In genomic region chrX:150649096-150649870, GRCh38 we compare ENCODE assay signal across 10 cellular contexts. TPM values are rescaled to one million over a fixed set of nuclear protein-coding genes. Genes with fewer than 3 reads are reported as not detected.
DNase-seq lines count a peak whose midpoint lies in the region; ATAC-seq and TF ChIP-seq lines count a peak whose summit lies in the region.
"Had no signal": no experiment of that assay in that cellular context is flagged by ENCODE, and none has a peak within 500 bp of the region (broad histone marks: within the 10 kb centered on the region; RNA-seq: fewer than 3 reads in every experiment).

No MANE protein-coding gene starts in this region.

- H3F3A ChIP-seq in GM23338 (replicated peaks; ENCODE audit: low read depth): no peaks in the 10 kb centered on the region

- H3K27me3 ChIP-seq in AG04450 (ENCODE audit: control insufficient read depth, insufficient read depth, low read length): no peaks in the 10 kb centered on the region
- H3K27me3 ChIP-seq in GM23338 (ENCODE audit: insufficient read depth): no peaks in the 10 kb centered on the region
- H3K27me3 ChIP-seq: neural progenitor cell had no signal

- H3K36me3 Mint-ChIP-seq in GM23338 (ENCODE audit: low read depth): no peaks in the 10 kb centered on the region
- peaks cover 5% of the 10 kb centered on the region for H3K36me3 Mint-ChIP-seq in brain
- peaks cover 27% of the 10 kb centered on the region for H3K36me3 Mint-ChIP-seq in memory B cell

- H2AFZ ChIP-seq in GM23338: no peak overlapping the region
- H2AFZ ChIP-seq: neural progenitor cell had no signal

- TF ChIP-seq CTCF in AG04450 (IDR thresholded peaks at IDR 0.05; ENCODE audit: low read depth, low read length) (no peak), GM23338 (conservative IDR thresholded peaks at IDR 0.05; ENCODE audit: low read depth in 2 of 2) (no peak), brain (conservative IDR thresholded peaks at IDR 0.05) (no peak)

- no peaks in the 10 kb centered on the region for H3K4me1 ChIP-seq in GM23338 (ENCODE audit: insufficient read depth)
- H3K4me1 ChIP-seq: neural progenitor cell had no signal

- no peaks in the 10 kb centered on the region for H3K36me3 ChIP-seq in GM23338 (ENCODE audit: insufficient read depth)
- H3K36me3 ChIP-seq: neural progenitor cell had no signal

- no peaks in the 10 kb centered on the region for H3K9me2 ChIP-seq in GM23338 (ENCODE audit: insufficient read depth)

- H3K4me3 ChIP-seq in AG04450 (ENCODE audit: low read depth, low read length): no peak overlapping the region
- no peak overlapping the region for H3K4me3 ChIP-seq in GM23338
- H3K4me3 ChIP-seq: neural progenitor cell had no signal

- POLR2A ChIA-PET in AG04450 (lab: Yijun Ruan, JAX): no interaction called here

- DNase-seq in AG04450 (ENCODE audit: low read depth, low spot score) (peak; percentile 4), GM23338 (ENCODE audit: low spot score) (no peak), memory B cell (ENCODE audit: low spot score in 2 of 2) (no peak), NCI-H510A treated with DMSO at 0.1 percent for 48 hours (lab: John Stamatoyannopoulos, UW) (no peak), retina (no peak), NOMO-1 (lab: John Stamatoyannopoulos, UW; ENCODE audit: unreplicated experiment in 2 of 2) (no peak)
- DNase-seq: hippocampal formation had no signal

- CTCF ChIA-PET in AG04450 (lab: Charles Lee): no interaction called here

- no peak overlapping the region for H3K4me2 ChIP-seq in GM23338
- H3K4me2 ChIP-seq: neural progenitor cell had no signal

- H3K9me3 ChIP-seq in AG04450 (ENCODE audit: control insufficient read depth, insufficient read depth, low read length): no peaks in the 10 kb centered on the region

- H3K27ac ChIP-seq in AG04450 (ENCODE audit: low read depth, low read length) (peak overlapping the region; percentile 39), GM23338 (ENCODE audit: low read depth) (no peak overlapping the region)
- H3K27ac ChIP-seq: neural progenitor cell had no signal

- H3K27me3 Mint-ChIP-seq in GM23338 (ENCODE audit: insufficient read depth, low read depth, poor library complexity) (no peaks in the 10 kb centered on the region), brain (no peaks in the 10 kb centered on the region), memory B cell (no peaks in the 10 kb centered on the region)

- no peaks in the 10 kb centered on the region for H3K9me3 Mint-ChIP-seq in GM23338
- peaks cover 0 to 4% (median 0%) of the 10 kb centered on the region in 5 experiments for H3K9me3 Mint-ChIP-seq in brain
- H3K9me3 Mint-ChIP-seq in memory B cell: no peaks in the 10 kb centered on the region
- H3K9me3 Mint-ChIP-seq: neural progenitor cell had no signal

- peak overlapping the region; percentile 18; the same call in 1 of the 2 replicates for H3K27ac Mint-ChIP-seq in GM23338
- peak overlapping the region in 4 of 5 experiments; percentile 0 to 30 (median 18) for H3K27ac Mint-ChIP-seq in brain
- peak overlapping the region; percentile 60 for H3K27ac Mint-ChIP-seq in memory B cell
- H3K27ac Mint-ChIP-seq: neural progenitor cell had no signal

- H4K20me1 ChIP-seq in GM23338 (replicated peaks; ENCODE audit: insufficient read depth): no peaks in the 10 kb centered on the region

- H3K79me2 ChIP-seq in GM23338 (replicated peaks; ENCODE audit: insufficient read depth): no peaks in the 10 kb centered on the region

- H3K4me1 Mint-ChIP-seq in GM23338 (peaks cover 4% of the 10 kb centered on the region; the same call in 2 of the 3 replicates), brain (peaks cover 14% of the 10 kb centered on the region), memory B cell (peaks cover 3% of the 10 kb centered on the region)

- H3K4me3 Mint-ChIP-seq in GM23338 (no peak overlapping the region), brain (peak overlapping the region in 1 of 5 experiments; percentile 7), memory B cell (no peak overlapping the region)
- H3K4me3 Mint-ChIP-seq: neural progenitor cell had no signal

- ATAC-seq in GM23338 (no peak), memory B cell (ENCODE audit: low read depth) (no peak), HG02798 (IDR thresholded peaks at IDR 0.05; ENCODE audit: poor library complexity, unreplicated experiment) (no peak)

TF ChIP-seq in GM23338, 12 proteins besides CTCF, POLR2A, EP300 and RAD21 (continues in another document):
- TF ChIP-seq JUNB (IDR thresholded peaks at IDR 0.05; ENCODE audit: unreplicated experiment): no peak
- TF ChIP-seq REST (IDR thresholded peaks at IDR 0.05; ENCODE audit: unreplicated experiment): no peak
- TF ChIP-seq ZNF331 (CRISPR knock-in tag; IDR thresholded peaks at IDR 0.05; ENCODE audit: low read depth): no peak
- no peak for TF ChIP-seq ZNF114 (CRISPR knock-in tag; IDR thresholded peaks at IDR 0.05)
- TF ChIP-seq, protein P1, sequence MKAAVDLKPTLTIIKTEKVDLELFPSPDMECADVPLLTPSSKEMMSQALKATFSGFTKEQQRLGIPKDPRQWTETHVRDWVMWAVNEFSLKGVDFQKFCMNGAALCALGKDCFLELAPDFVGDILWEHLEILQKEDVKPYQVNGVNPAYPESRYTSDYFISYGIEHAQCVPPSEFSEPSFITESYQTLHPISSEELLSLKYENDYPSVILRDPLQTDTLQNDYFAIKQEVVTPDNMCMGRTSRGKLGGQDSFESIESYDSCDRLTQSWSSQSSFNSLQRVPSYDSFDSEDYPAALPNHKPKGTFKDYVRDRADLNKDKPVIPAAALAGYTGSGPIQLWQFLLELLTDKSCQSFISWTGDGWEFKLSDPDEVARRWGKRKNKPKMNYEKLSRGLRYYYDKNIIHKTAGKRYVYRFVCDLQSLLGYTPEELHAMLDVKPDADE (IDR thresholded peaks at IDR 0.05): no peak
- TF ChIP-seq NANOG (IDR thresholded peaks at IDR 0.05; ENCODE audit: borderline replicate concordance): no peak
- no peak for TF ChIP-seq STAT1 (IDR thresholded peaks at IDR 0.05; ENCODE audit: unreplicated experiment)
- TF ChIP-seq POLR2AphosphoS5 (IDR thresholded peaks at IDR 0.05; ENCODE audit: low read depth): no peak
- no peak for TF ChIP-seq CREB1 (CRISPR knock-in tag; IDR thresholded peaks at IDR 0.05; ENCODE audit: low read depth)
- TF ChIP-seq EZH2 (IDR thresholded peaks at IDR 0.05; ENCODE audit: low read depth, unreplicated experiment): no peak

RNA-seq across cellular contexts. Expression of gene MTMR1, which starts 43.9 kb away (rescaled TPM):
- polyA plus RNA-seq in AG04450 (2011; rRNA removed): 35.7 and 43.6 TPM in 2 replicates
- polyA minus RNA-seq in AG04450 (2011; rRNA and poly(A)+ RNA removed): 30.8 and 36.3 TPM in 2 replicates
- total RNA-seq in GM23338 (2014; rRNA removed; shearing (Covaris generic)): 18.3 and 19.1 TPM in 2 replicates
- polyA plus RNA-seq in GM23338 (2016; fragmentation: Nextera tagmentation; extraction: Ambion mirVana): 4.5 and 5.6 TPM in 2 replicates
- polyA plus RNA-seq in brain (ENCODE audit: insufficient read depth, low read depth, low replicate concordance): 22.6 TPM
